26 cellular contexts compared by ENCODE assay signal in the genomic region with DNA sequence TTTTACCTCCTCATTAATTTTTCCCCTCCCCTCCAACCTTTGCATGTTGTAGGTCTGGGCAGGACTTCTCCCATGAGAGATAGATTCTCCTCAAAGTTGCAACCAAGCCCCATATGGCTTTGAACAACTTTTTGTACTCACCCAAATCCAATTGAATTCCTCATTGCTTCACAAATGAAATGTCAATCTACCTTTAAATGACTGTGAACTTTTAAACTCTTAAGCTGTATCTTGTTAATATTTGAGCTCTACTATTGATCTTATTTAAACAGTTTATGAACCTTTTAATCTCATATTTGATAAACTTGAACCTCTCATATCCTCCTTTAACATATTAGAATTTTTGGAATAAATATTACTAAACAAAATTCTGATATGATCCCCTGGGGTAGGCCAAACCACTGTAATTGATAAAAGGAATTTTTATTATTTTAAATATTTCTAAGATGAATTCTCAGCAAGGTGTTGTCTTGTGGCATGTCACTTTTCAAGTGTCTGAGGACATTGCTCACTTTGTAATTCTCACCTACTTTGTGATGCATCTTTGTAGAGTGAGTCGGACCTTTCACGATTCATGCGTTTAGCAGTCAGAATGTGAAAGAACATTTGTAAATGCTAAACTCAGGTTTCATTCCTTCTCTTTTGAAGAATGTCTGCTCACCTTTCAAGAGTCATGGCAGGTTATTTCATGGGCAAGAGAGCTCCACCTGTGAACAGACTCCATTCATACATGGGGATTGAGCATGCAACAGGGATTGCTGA. TPM values are rescaled to one million over a fixed set of nuclear protein-coding genes. Genes with fewer than 3 reads are reported as not detected.
"Had no signal": no experiment of that assay in that cellular context is flagged by ENCODE, and none has a peak within 500 bp of the region (broad histone marks: within the 10 kb centered on the region; RNA-seq: fewer than 3 reads in every experiment).

No MANE protein-coding gene starts in this region.

- H3K4me1 Mint-ChIP-seq: memory B cell; natural killer cell; stimulated activated effector memory CD8-positive, alpha-beta T cell treated with anti-CD3 and anti-CD28 coated beads, Interleukin-12 subunit alpha, Interleukin-12 subunit beta, amount 100 ng/mL, for 72 hours had no signal

- H3K9me3 Mint-ChIP-seq: memory B cell; natural killer cell; stimulated activated effector memory CD8-positive, alpha-beta T cell treated with anti-CD3 and anti-CD28 coated beads, Interleukin-12 subunit alpha, Interleukin-12 subunit beta, amount 100 ng/mL, for 72 hours had no signal

- H3K27me3 ChIP-seq: dorsolateral prefrontal cortex, foreskin keratinocyte, gastroesophageal sphincter, hepatocyte, pancreas, testis, tibial artery, upper lobe of right lung, uterus had no signal

- DNase-seq: dorsolateral prefrontal cortex; effector CD4-positive, alpha-beta T cell; foreskin keratinocyte; heart left ventricle; left colon; left ventricle myocardium superior; natural killer cell; occipital lobe; pancreas; stimulated activated CD4-positive, alpha-beta T cell treated with anti-CD3 and anti-CD28 coated beads, Interleukin-2, amount 100 ng/mL, for 24 hours; stimulated activated CD4-positive, alpha-beta T cell treated with anti-CD3 and anti-CD28 coated beads, Interleukin-4, amount 100 ng/mL, for 24 hours; stimulated activated naive CD8-positive, alpha-beta T cell treated with anti-CD3 and anti-CD28 coated beads, Interleukin-15, Interleukin-2, amounts not matched to agents 100 U/mL and 50 U/mL, for 24 hours; substantia nigra; testis; tibial artery; upper lobe of right lung; uterus had no signal

- FAIRE-seq: colon, islet of Langerhans, pancreas had no signal

- H3K27ac Mint-ChIP-seq: memory B cell; natural killer cell; stimulated activated effector memory CD8-positive, alpha-beta T cell treated with anti-CD3 and anti-CD28 coated beads, Interleukin-12 subunit alpha, Interleukin-12 subunit beta, amount 100 ng/mL, for 72 hours had no signal

- ATAC-seq: esophagus mucosa; foreskin keratinocyte; gastroesophageal sphincter; heart left ventricle; left colon; left ventricle myocardium superior; natural killer cell; pancreas; sciatic nerve; stimulated activated effector memory CD8-positive, alpha-beta T cell treated with anti-CD3 and anti-CD28 coated beads, Interleukin-12 subunit alpha, Interleukin-12 subunit beta, amount 100 ng/mL, for 72 hours; stimulated activated naive CD8-positive, alpha-beta T cell treated with anti-CD3 and anti-CD28 coated beads, Interleukin-15, Interleukin-2, amounts not matched to agents 100 U/mL and 50 U/mL, for 24 hours; upper lobe of right lung had no signal

- H3K4me3 ChIP-seq: dorsolateral prefrontal cortex, gastroesophageal sphincter, heart left ventricle, hepatocyte, lung, pancreas, testis, tibial artery, upper lobe of right lung, uterus had no signal

- H3K36me3 Mint-ChIP-seq: memory B cell; natural killer cell; stimulated activated effector memory CD8-positive, alpha-beta T cell treated with anti-CD3 and anti-CD28 coated beads, Interleukin-12 subunit alpha, Interleukin-12 subunit beta, amount 100 ng/mL, for 72 hours had no signal

- H3K36me3 ChIP-seq: gastroesophageal sphincter, heart left ventricle, pancreas, tibial artery, upper lobe of right lung, uterus had no signal

- H3K4me3 Mint-ChIP-seq: memory B cell; natural killer cell; stimulated activated effector memory CD8-positive, alpha-beta T cell treated with anti-CD3 and anti-CD28 coated beads, Interleukin-12 subunit alpha, Interleukin-12 subunit beta, amount 100 ng/mL, for 72 hours had no signal

RNA-seq across cellular contexts. Expression of a gene that starts 23.4 kb away (rescaled TPM):
- total RNA-seq: natural killer cell had no signal

RNA-seq across cellular contexts. Expression of a gene that starts 52.9 kb away (rescaled TPM):
- total RNA-seq: left ventricle myocardium superior, natural killer cell had no signal
